In genomic region chr10:2978111-2978510, GRCh38 we compare ENCODE assay signal across 8 cellular contexts.
A peak's percentile ranks its signal among the peaks of the same experiment; 100 is the strongest.
DNase-seq lines count a peak whose midpoint lies in the region; ATAC-seq, FAIRE-seq and TF ChIP-seq lines count a peak whose summit lies in the region.

No MANE protein-coding gene starts in this region.

- no peak overlapping the region for H3K4me3 ChIP-seq in bronchial epithelial cell (ENCODE audit: low read depth, low read length)
- no peak overlapping the region for H3K4me3 ChIP-seq in mesendoderm (ENCODE audit: low read length)
- H3K4me3 ChIP-seq in sigmoid colon = no peak overlapping the region

- H3K23ac ChIP-seq in mesendoderm (ENCODE audit: low read length) = no peak overlapping the region

- intact Hi-C loops in sigmoid colon (cut with DNase I) = no loop called here

- H3K9me3 ChIP-seq in sigmoid colon = no peaks in the 10 kb centered on the region

- no CpG with 5 or more reads among the region's 2 CpGs for WGBS in mesendoderm (ENCODE audit: extremely low coverage, insufficient coverage, low lambda C conversion rate)
- WGBS in sigmoid colon, 2 donors = 20 to 21% methylated on average over 2 of the region's 2 CpGs

- ATAC-seq in HG02678 (IDR thresholded peaks at IDR 0.05; ENCODE audit: unreplicated experiment) = peak; percentile 56
- no peak for ATAC-seq in HG02623 (IDR thresholded peaks at IDR 0.05; ENCODE audit: unreplicated experiment)

- no peaks in the 10 kb centered on the region for H3K36me3 ChIP-seq in bronchial epithelial cell (ENCODE audit: control insufficient read depth, insufficient read depth, low read length)
- H3K36me3 ChIP-seq in mesendoderm (ENCODE audit: control insufficient read depth, insufficient read depth, low read length) = no peaks in the 10 kb centered on the region
- no peaks in the 10 kb centered on the region for H3K36me3 ChIP-seq in sigmoid colon

- H3K79me1 ChIP-seq in mesendoderm (ENCODE audit: low read length) = no peaks in the 10 kb centered on the region

- no peaks in the 10 kb centered on the region for H3K27me3 ChIP-seq in bronchial epithelial cell (ENCODE audit: control insufficient read depth, insufficient read depth, low read length)
- H3K27me3 ChIP-seq in mesendoderm (ENCODE audit: insufficient read depth, low read length, poor library complexity) = no peaks in the 10 kb centered on the region
- H3K27me3 ChIP-seq in sigmoid colon = no peaks in the 10 kb centered on the region

- H4K8ac ChIP-seq in mesendoderm (ENCODE audit: low read depth, low read length) = no peak overlapping the region

- no peak overlapping the region for H3K4ac ChIP-seq in mesendoderm (ENCODE audit: low read depth, low read length)

- H3K18ac ChIP-seq in mesendoderm (ENCODE audit: low read length) = no peak overlapping the region

- no peak for TF ChIP-seq POLR2A in sigmoid colon (IDR thresholded peaks at IDR 0.05)

- DNase-seq in NCI-H2081 (lab: John Stamatoyannopoulos, UW) (peak; percentile 45 to 61), NCI-H2081 treated with DMSO at 0.1 percent for 48 hours (lab: John Stamatoyannopoulos, UW) (no peak), NCI-H345 (lab: John Stamatoyannopoulos, UW) (peak; percentile 43), bronchial epithelial cell (ENCODE audit: low read depth) (peak; percentile 66), mesendoderm (peak; percentile 78), sigmoid colon (no peak)

- no peak overlapping the region for H3K9ac ChIP-seq in mesendoderm (ENCODE audit: low read length)

- no peak overlapping the region for H3K4me2 ChIP-seq in mesendoderm (ENCODE audit: low read length)

- TF ChIP-seq EP300 in sigmoid colon (IDR thresholded peaks at IDR 0.05) = no peak

- TF ChIP-seq CTCF in bronchial epithelial cell (IDR thresholded peaks at IDR 0.05; ENCODE audit: insufficient read depth, low read length, severe bottlenecking) (peak; percentile 52), sigmoid colon (IDR thresholded peaks at IDR 0.05) (peak in 2 of 4 experiments; percentile 6 to 26)

- no peak overlapping the region for H2BK15ac ChIP-seq in mesendoderm (replicated peaks; ENCODE audit: low read depth)

- no peak overlapping the region for H4K5ac ChIP-seq in mesendoderm (ENCODE audit: low read length)

- no peak overlapping the region for H2BK120ac ChIP-seq in mesendoderm (ENCODE audit: low read depth, low read length)

- no peak overlapping the region for H2AK5ac ChIP-seq in mesendoderm (ENCODE audit: low read length)

- H3K27ac ChIP-seq in mesendoderm (ENCODE audit: low read depth, low read length) = no peak overlapping the region
- H3K27ac ChIP-seq in sigmoid colon = no peak overlapping the region

- H3K4me1 ChIP-seq in mesendoderm (ENCODE audit: control insufficient read depth, low read depth, low read length) (no peaks in the 10 kb centered on the region), sigmoid colon (no peaks in the 10 kb centered on the region)

- FAIRE-seq in bronchial epithelial cell (lab: Jason Lieb, UNC) = no peak

- no peaks in the 10 kb centered on the region for H3K79me2 ChIP-seq in mesendoderm (ENCODE audit: control insufficient read depth, insufficient read depth, low read length)

- H2BK5ac ChIP-seq in mesendoderm (ENCODE audit: low read length) = no peak overlapping the region

- no peak overlapping the region for H3K56ac ChIP-seq in mesendoderm (ENCODE audit: low read length)

Comparison
In these comparisons a context has a peak if more than half of its experiments do, and no peak if none do; other contexts are left out.
1. DNase-seq: peak in NCI-H2081 (2 of 2), NCI-H345 (single experiment), bronchial epithelial cell (single experiment) and mesendoderm (single experiment); none in NCI-H2081 treated with DMSO at 0.1 percent for 48 hours (single experiment) and sigmoid colon (single experiment).